In the genomic region with DNA sequence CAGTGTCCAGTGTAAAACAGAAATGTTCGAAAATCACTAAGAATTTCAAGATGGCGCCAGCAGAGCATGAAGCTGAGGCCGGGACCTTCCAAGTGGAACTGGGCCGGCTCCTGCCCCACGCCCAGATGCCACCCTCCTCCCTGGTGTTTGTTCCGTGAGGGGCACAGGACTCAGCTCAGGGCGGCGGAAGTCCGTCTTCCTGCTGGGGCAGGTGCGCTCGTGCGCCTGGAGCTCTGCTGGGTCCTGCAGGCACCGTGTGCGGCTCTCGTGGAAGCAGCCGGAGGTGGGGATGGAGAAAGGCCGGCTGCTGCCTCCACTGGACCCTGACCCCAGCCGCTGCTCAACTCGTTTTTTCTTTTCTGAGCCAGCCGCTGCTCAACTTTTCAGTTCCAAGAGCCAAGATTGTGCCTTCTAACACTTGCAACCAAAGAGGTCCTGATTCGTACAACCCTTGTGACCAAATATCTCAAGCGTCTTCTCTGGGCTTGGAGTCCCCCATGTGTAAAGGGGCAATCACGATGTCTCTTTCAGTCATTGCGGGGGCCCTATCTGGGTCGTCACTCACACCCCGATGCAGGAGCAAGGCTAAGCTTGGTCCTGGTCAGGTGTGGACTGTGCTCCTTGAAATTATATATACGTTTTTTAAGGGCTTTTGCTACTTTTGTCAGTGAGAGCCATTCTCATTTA, we compare ENCODE assay signal across 22 cellular contexts.
DNase-seq lines count a peak whose midpoint lies in the region; TF ChIP-seq lines count a peak whose summit lies in the region.
"Had no signal": no experiment of that assay in that cellular context is flagged by ENCODE, and none has a peak within 500 bp of the region (broad histone marks: within the 10 kb centered on the region; RNA-seq: fewer than 3 reads in every experiment).

No MANE protein-coding gene starts in this region.

- TF ChIP-seq CTCF in chondrocyte (IDR thresholded peaks at IDR 0.05) (no peak), glutamatergic neuron (IDR thresholded peaks at IDR 0.05; ENCODE audit: partially characterized antibody, unreplicated experiment) (no peak), stomach (IDR thresholded peaks at IDR 0.05) (no peak)

- H3K27ac ChIP-seq in stomach: no peak overlapping the region
- H3K27ac ChIP-seq: 22Rv1; BLaER1 treated with 17β-estradiol and CSF1 and Interleukin-3, amounts not matched to agents 10 nM and 100 nM; RWPE1 had no signal

- peaks cover 0 to 30% (median 0%) of the 10 kb centered on the region in 3 donors for H3K27me3 ChIP-seq in stomach
- H3K27me3 ChIP-seq: BLaER1 treated with 17β-estradiol and CSF1 and Interleukin-3, amounts not matched to agents 10 nM and 100 nM had no signal

- TF ChIP-seq EP300 in stomach (IDR thresholded peaks at IDR 0.05): no peak

- TF ChIP-seq POLR2A in stomach (IDR thresholded peaks at IDR 0.05): no peak

- H3K4me3 ChIP-seq in stomach: no peak overlapping the region
- H3K4me3 ChIP-seq: BLaER1 treated with 17β-estradiol and CSF1 and Interleukin-3, amounts not matched to agents 10 nM and 100 nM; HAP-1 had no signal

- no peaks in the 10 kb centered on the region for H3K4me1 ChIP-seq in stomach
- H3K4me1 ChIP-seq: HAP-1 had no signal

- intact Hi-C loops in stomach (cut with DNase I; ENCODE audit: low total_unique reads): no loop called here

- H3K27me3 Mint-ChIP-seq in chondrocyte (ENCODE audit: low read depth) (no peaks in the 10 kb centered on the region), glutamatergic neuron (ENCODE audit: unreplicated experiment) (peaks cover 7% of the 10 kb centered on the region)

- peaks cover 22% of the 10 kb centered on the region for H3K4me1 Mint-ChIP-seq in chondrocyte (ENCODE audit: low read depth)
- peaks cover 51% of the 10 kb centered on the region for H3K4me1 Mint-ChIP-seq in glutamatergic neuron (ENCODE audit: low read depth, unreplicated experiment)
- H3K4me1 Mint-ChIP-seq: CD4-positive, alpha-beta memory T cell had no signal

- H3K27ac Mint-ChIP-seq in chondrocyte (ENCODE audit: unreplicated experiment) (no peak overlapping the region), glutamatergic neuron (ENCODE audit: unreplicated experiment) (peak overlapping the region; percentile 39)
- H3K27ac Mint-ChIP-seq: CD4-positive, alpha-beta memory T cell had no signal

- peak; percentile 6 for DNase-seq in activated CD4-positive, alpha-beta T cell treated with anti-CD3 and anti-CD28 coated beads for 1 hour
- DNase-seq in activated CD4-positive, alpha-beta T cell treated with anti-CD3 and anti-CD28 coated beads, Interleukin-2, amount 50 U/mL, for 4 hours: no peak
- peak; percentile 74 for DNase-seq in chondrocyte (ENCODE audit: low spot score)
- no peak for DNase-seq in glutamatergic neuron
- DNase-seq in stomach: peak; percentile 17
- no peak for DNase-seq in HCEC 1CT
- DNase-seq in SK-N-DZ (ENCODE audit: low spot score): no peak
- no peak for DNase-seq in T-helper 2 cell
- DNase-seq: Caco-2; CD4-positive, alpha-beta memory T cell; KBM-7; MM.1S; NCI-H1048; NCI-H1417 treated with DMSO at 0.1 percent for 48 hours; NCI-H187; NCI-H2227 treated with DMSO at 0.1 percent for 48 hours; NCI-H510A; SHP77 treated with DMSO at 0.1 percent for 48 hours had no signal

- no peaks in the 10 kb centered on the region for H3K36me3 ChIP-seq in stomach
- H3K36me3 ChIP-seq: BLaER1 treated with 17β-estradiol and CSF1 and Interleukin-3, amounts not matched to agents 10 nM and 100 nM; HAP-1 had no signal

- H3K36me3 Mint-ChIP-seq in chondrocyte (ENCODE audit: low read depth) (no peaks in the 10 kb centered on the region), glutamatergic neuron (ENCODE audit: unreplicated experiment) (peaks cover 5% of the 10 kb centered on the region)
- H3K36me3 Mint-ChIP-seq: CD4-positive, alpha-beta memory T cell had no signal

- no peak overlapping the region for H3K4me3 Mint-ChIP-seq in chondrocyte (ENCODE audit: unreplicated experiment)
- H3K4me3 Mint-ChIP-seq in glutamatergic neuron (ENCODE audit: unreplicated experiment): peak overlapping the region; percentile 46
- H3K4me3 Mint-ChIP-seq: CD4-positive, alpha-beta memory T cell had no signal

- H3K9me3 Mint-ChIP-seq in chondrocyte (ENCODE audit: low read depth): no peaks in the 10 kb centered on the region
- H3K9me3 Mint-ChIP-seq in glutamatergic neuron (ENCODE audit: unreplicated experiment): peaks cover 13% of the 10 kb centered on the region
- H3K9me3 Mint-ChIP-seq: CD4-positive, alpha-beta memory T cell had no signal

- WGBS in stomach, 5 donors: 90 to 95% (median 94%) methylated on average over 25 to 27 of the region's 27 CpGs

- no peaks in the 10 kb centered on the region for H3K9me3 ChIP-seq in stomach
- H3K9me3 ChIP-seq: Caco-2, HAP-1 had no signal

Comparison
In these comparisons a context has a peak if more than half of its experiments do, and no peak if none do; other contexts are left out.
1. DNase-seq: peak in activated CD4-positive, alpha-beta T cell treated with anti-CD3 and anti-CD28 coated beads for 1 hour (single experiment), chondrocyte (single experiment) and stomach (single experiment); none in activated CD4-positive, alpha-beta T cell treated with anti-CD3 and anti-CD28 coated beads, Interleukin-2, amount 50 U/mL, for 4 hours (0 of 2), glutamatergic neuron (single experiment), HCEC 1CT (single experiment), SK-N-DZ (single experiment) and T-helper 2 cell (0 of 5).